Comparison of ENCODE assay signal across 14 cellular contexts in genomic region chr20:63087872-63088680, GRCh38.
A peak's percentile ranks its signal among the peaks of the same experiment; 100 is the strongest.
DNase-seq lines count a peak whose midpoint lies in the region; ATAC-seq and TF ChIP-seq lines count a peak whose summit lies in the region.
"Had no signal": no experiment of that assay in that cellular context is flagged by ENCODE, and none has a peak within 500 bp of the region (broad histone marks: within the 10 kb centered on the region; RNA-seq: fewer than 3 reads in every experiment).

No MANE protein-coding gene starts in this region.

- H3K4me1 ChIP-seq in sigmoid colon, result no peaks in the 10 kb centered on the region
- H3K4me1 ChIP-seq: pancreas, tibial artery had no signal

- H3K27me3 Mint-ChIP-seq in activated T-cell treated with anti-CD3 and anti-CD28 coated beads, Interleukin-2, amount 50 U/mL, for 24 hours, result peaks cover 36% of the 10 kb centered on the region

- peaks cover 2% of the 10 kb centered on the region for H3K4me1 Mint-ChIP-seq in activated T-cell treated with anti-CD3 and anti-CD28 coated beads, Interleukin-2, amount 50 U/mL, for 24 hours (ENCODE audit: low read depth)

- intact Hi-C loops in sigmoid colon (cut with DNase I), result no loop called here

- TF ChIP-seq CTCF in coronary artery (IDR thresholded peaks at IDR 0.05) (no peak), sigmoid colon (IDR thresholded peaks at IDR 0.05) (no peak)

- DNase-seq in activated T-cell treated with anti-CD3 and anti-CD28 coated beads, Interleukin-2, amount 50 U/mL, for 24 hours, result peak; percentile 16
- DNase-seq in activated T-cell treated with anti-CD3 and anti-CD28 coated beads, Interleukin-2, amount 50 U/mL, for 48 hours, result no peak
- DNase-seq in NCI-H2107 (lab: John Stamatoyannopoulos, UW) (peak; percentile 44), coronary artery (ENCODE audit: low spot score) (peak; percentile 54), sigmoid colon (peak; percentile 49), epidermal melanocyte (ENCODE audit: insufficient read length, low spot score) (no peak)
- DNase-seq: mesendoderm, NCI-H1930 had no signal

- H3K9me3 Mint-ChIP-seq in activated T-cell treated with anti-CD3 and anti-CD28 coated beads, Interleukin-2, amount 50 U/mL, for 24 hours, result no peaks in the 10 kb centered on the region

- H3K27ac Mint-ChIP-seq in activated T-cell treated with anti-CD3 and anti-CD28 coated beads, Interleukin-2, amount 50 U/mL, for 24 hours, result no peak overlapping the region
- H3K27ac Mint-ChIP-seq: activated naive CD8-positive, alpha-beta T cell had no signal

- TF ChIP-seq EP300 in sigmoid colon (IDR thresholded peaks at IDR 0.05), result no peak

- H3K4me3 Mint-ChIP-seq in activated T-cell treated with anti-CD3 and anti-CD28 coated beads, Interleukin-2, amount 50 U/mL, for 24 hours, result no peak overlapping the region
- H3K4me3 Mint-ChIP-seq: activated naive CD8-positive, alpha-beta T cell had no signal

- H3K27me3 ChIP-seq in sigmoid colon, result peaks cover 0 to 77% (median 24%) of the 10 kb centered on the region in 3 donors
- H3K27me3 ChIP-seq: pancreas had no signal

- ATAC-seq in HG03439 (IDR thresholded peaks at IDR 0.05; ENCODE audit: unreplicated experiment) (no peak), HG03565 (IDR thresholded peaks at IDR 0.05; ENCODE audit: unreplicated experiment) (no peak)
- ATAC-seq: K562, pancreas had no signal

- H3K4me3 ChIP-seq in coronary artery (no peak overlapping the region), sigmoid colon (no peak overlapping the region)
- H3K4me3 ChIP-seq: K562, pancreas, tibial artery had no signal

- H3K27ac ChIP-seq in coronary artery (no peak overlapping the region), sigmoid colon (no peak overlapping the region)
- H3K27ac ChIP-seq: pancreas, tibial artery had no signal

- WGBS in sigmoid colon, 2 donors, result 73 to 83% methylated on average over 32 of the region's 32 CpGs

- H3K36me3 ChIP-seq in sigmoid colon, result no peaks in the 10 kb centered on the region
- H3K36me3 ChIP-seq: pancreas, tibial artery had no signal

- H3K36me3 Mint-ChIP-seq in activated T-cell treated with anti-CD3 and anti-CD28 coated beads, Interleukin-2, amount 50 U/mL, for 24 hours (ENCODE audit: low read depth), result no peaks in the 10 kb centered on the region
- H3K36me3 Mint-ChIP-seq: activated naive CD8-positive, alpha-beta T cell had no signal

- no peak for TF ChIP-seq POLR2A in sigmoid colon (IDR thresholded peaks at IDR 0.05)

- H3K9me3 ChIP-seq in sigmoid colon, result no peaks in the 10 kb centered on the region
- H3K9me3 ChIP-seq: pancreas, tibial artery had no signal

Comparison
In these comparisons a context has a peak if more than half of its experiments do, and no peak if none do; other contexts are left out.
1. DNase-seq: peak in activated T-cell treated with anti-CD3 and anti-CD28 coated beads, Interleukin-2, amount 50 U/mL, for 24 hours (single experiment), NCI-H2107 (single experiment), coronary artery (single experiment) and sigmoid colon (single experiment); none in activated T-cell treated with anti-CD3 and anti-CD28 coated beads, Interleukin-2, amount 50 U/mL, for 48 hours (0 of 2) and epidermal melanocyte (single experiment).